In the genomic region with DNA sequence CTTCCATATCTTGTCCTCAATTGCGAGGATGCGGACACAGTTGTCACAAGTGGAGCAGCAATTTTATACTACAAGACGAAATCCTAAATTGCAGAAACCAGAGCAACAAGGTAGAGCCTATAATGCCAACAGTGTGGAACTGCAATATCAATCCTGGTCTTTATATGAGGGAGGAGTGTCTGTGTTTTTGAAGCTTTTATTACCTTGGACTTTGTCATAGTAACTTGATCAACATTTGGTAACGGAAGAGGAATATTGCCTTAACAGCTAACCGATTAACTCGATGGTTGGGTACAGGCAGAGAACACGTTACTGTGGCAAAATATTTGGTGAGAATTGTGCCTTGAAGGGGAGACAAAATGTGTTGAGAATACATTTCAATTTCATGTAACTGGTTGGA, we compare ENCODE assay signal across 24 cellular contexts.
DNase-seq lines count a peak whose midpoint lies in the region; ATAC-seq, FAIRE-seq and TF ChIP-seq lines count a peak whose summit lies in the region.
"Had no signal": no experiment of that assay in that cellular context is flagged by ENCODE, and none has a peak within 500 bp of the region (broad histone marks: within the 10 kb centered on the region; RNA-seq: fewer than 3 reads in every experiment).

No MANE protein-coding gene starts in this region.

- POLR2A ChIA-PET in CD4-positive, alpha-beta T cell (lab: Charles Lee), result interaction anchor here (0.6 kb wide), 1 partner anchor 1366 kb away, joined by 3 read pairs; no protein-coding TSS in a partner anchor

- H3K4me3 ChIP-seq in colonic mucosa (no peak overlapping the region), mucosa of rectum (ENCODE audit: low read length in 2 of 2) (peak overlapping the region in 1 of 2 donors; percentile 3), pancreas (no peak overlapping the region)
- no peak overlapping the region for H3K4me3 ChIP-seq in effector memory CD4-positive, alpha-beta T cell (ENCODE audit: insufficient read depth, low read depth, low read length, poor library complexity, severe bottlenecking)
- H3K4me3 ChIP-seq: A549; BLaER1 treated with 17β-estradiol and CSF1 and Interleukin-3, amounts not matched to agents 10 nM and 100 nM; GM12878; GM23338 had no signal

- H3K4me1 Mint-ChIP-seq in CD4-positive, alpha-beta T cell (ENCODE audit: low read depth), result no peaks in the 10 kb centered on the region
- no peaks in the 10 kb centered on the region for H3K4me1 Mint-ChIP-seq in activated CD4-positive, alpha-beta T cell treated with anti-CD3 and anti-CD28 coated beads, Interleukin-2, amount 10 ng/mL, durations not matched to agents 24 days and 14 days
- H3K4me1 Mint-ChIP-seq: CD14-positive monocyte; CD4-positive, alpha-beta memory T cell; GM23338; H9 had no signal

- H3K36me3 Mint-ChIP-seq in CD4-positive, alpha-beta T cell (ENCODE audit: low read depth), result no peaks in the 10 kb centered on the region
- H3K36me3 Mint-ChIP-seq in activated CD4-positive, alpha-beta T cell treated with anti-CD3 and anti-CD28 coated beads, Interleukin-2, amount 10 ng/mL, durations not matched to agents 24 days and 14 days (ENCODE audit: low read depth), result no peaks in the 10 kb centered on the region
- H3K36me3 Mint-ChIP-seq: CD14-positive monocyte; CD4-positive, alpha-beta memory T cell had no signal

- peak; percentile 64 for FAIRE-seq in pancreas (lab: Jason Lieb, UNC)
- FAIRE-seq: A549, GM12878, GM19239 had no signal

- DNase-seq in colonic mucosa (no peak), pancreas (no peak)
- DNase-seq in CD4-positive, alpha-beta T cell, result no peak
- no peak for DNase-seq in effector memory CD4-positive, alpha-beta T cell
- DNase-seq in activated CD4-positive, CD25-positive, alpha-beta regulatory T cell treated with anti-CD3 and anti-CD28 coated beads, Interleukin-2, amount 50 U/mL, for 72 hours, result no peak
- DNase-seq in activated CD4-positive, alpha-beta T cell treated with anti-CD3 and anti-CD28 coated beads, Interleukin-2, amount 10 ng/mL, durations not matched to agents 24 days and 14 days, result no peak
- DNase-seq: 8988T; ACHN; AML-193; BE2C; Caco-2; CD4-positive, alpha-beta memory T cell; DMS79; EL; GDM1; H9 had no signal

- CTCF ChIA-PET in CD4-positive, alpha-beta T cell (lab: Charles Lee), result no interaction called here

- H3K27me3 Mint-ChIP-seq in CD4-positive, alpha-beta T cell, result no peaks in the 10 kb centered on the region
- H3K27me3 Mint-ChIP-seq in activated CD4-positive, alpha-beta T cell treated with anti-CD3 and anti-CD28 coated beads, Interleukin-2, amount 10 ng/mL, durations not matched to agents 24 days and 14 days, result no peaks in the 10 kb centered on the region
- H3K27me3 Mint-ChIP-seq: CD4-positive, alpha-beta memory T cell had no signal

- H3K9me3 Mint-ChIP-seq in CD4-positive, alpha-beta T cell, result no peaks in the 10 kb centered on the region
- H3K9me3 Mint-ChIP-seq in activated CD4-positive, alpha-beta T cell treated with anti-CD3 and anti-CD28 coated beads, Interleukin-2, amount 10 ng/mL, durations not matched to agents 24 days and 14 days, result peaks cover under 1% of the 10 kb centered on the region

- H3K9ac ChIP-seq in colonic mucosa (ENCODE audit: low read depth in 2 of 2, low read length in 2 of 2), result peak overlapping the region in 1 of 2 donors; percentile 4
- no peak overlapping the region for H3K9ac ChIP-seq in mucosa of rectum (ENCODE audit: low read depth in 1 of 2, low read length in 2 of 2)
- H3K9ac ChIP-seq: BLaER1 treated with 17β-estradiol and CSF1 and Interleukin-3, amounts not matched to agents 10 nM and 100 nM had no signal

- H3K9me3 ChIP-seq in colonic mucosa (no peaks in the 10 kb centered on the region), mucosa of rectum (ENCODE audit: control insufficient read depth in 2 of 2, low read length in 2 of 2) (no peaks in the 10 kb centered on the region), pancreas (no peaks in the 10 kb centered on the region)
- no peaks in the 10 kb centered on the region for H3K9me3 ChIP-seq in CD4-positive, alpha-beta T cell (ENCODE audit: control insufficient read depth, low read length)
- H3K9me3 ChIP-seq in effector memory CD4-positive, alpha-beta T cell (ENCODE audit: control insufficient read depth, low read length), result no peaks in the 10 kb centered on the region
- H3K9me3 ChIP-seq: A549, BE2C had no signal

- intact Hi-C loops in colonic mucosa (cut with DNase I) (no loop called here), pancreas (cut with DNase I) (no loop called here)
- intact Hi-C loops in CD4-positive, alpha-beta T cell (cut with DNase I, micrococcal nuclease), result no loop called here
- intact Hi-C loops in activated CD4-positive, alpha-beta T cell treated with anti-CD3 and anti-CD28 coated beads, Interleukin-2, amount 10 ng/mL, durations not matched to agents 24 days and 14 days (cut with micrococcal nuclease), result no loop called here

- H3K27ac ChIP-seq in colonic mucosa, result peak overlapping the region; percentile 13
- H3K27ac ChIP-seq in mucosa of rectum (ENCODE audit: low read depth in 2 of 2, low read length in 2 of 2), result peak overlapping the region; percentile 26 to 52
- H3K27ac ChIP-seq in pancreas, result no peak overlapping the region
- H3K27ac ChIP-seq in CD4-positive, alpha-beta T cell (ENCODE audit: low read depth, low read length), result no peak overlapping the region
- H3K27ac ChIP-seq in effector memory CD4-positive, alpha-beta T cell (ENCODE audit: insufficient read depth, low read length, poor library complexity, severe bottlenecking), result no peak overlapping the region
- H3K27ac ChIP-seq: A549; BLaER1 treated with 17β-estradiol and CSF1 and Interleukin-3, amounts not matched to agents 10 nM and 100 nM had no signal

- no peak overlapping the region for H3K27ac Mint-ChIP-seq in CD4-positive, alpha-beta T cell
- no peak overlapping the region for H3K27ac Mint-ChIP-seq in activated CD4-positive, alpha-beta T cell treated with anti-CD3 and anti-CD28 coated beads, Interleukin-2, amount 10 ng/mL, durations not matched to agents 24 days and 14 days
- H3K27ac Mint-ChIP-seq: CD14-positive monocyte; CD4-positive, alpha-beta memory T cell; GM23338; H9 had no signal

- H3K27me3 ChIP-seq in colonic mucosa (no peaks in the 10 kb centered on the region), mucosa of rectum (ENCODE audit: control insufficient read depth in 2 of 2, insufficient read depth in 2 of 2, low read length in 2 of 2) (no peaks in the 10 kb centered on the region), pancreas (no peaks in the 10 kb centered on the region)
- H3K27me3 ChIP-seq in CD4-positive, alpha-beta T cell (ENCODE audit: control insufficient read depth, insufficient read depth, low read length), result no peaks in the 10 kb centered on the region
- H3K27me3 ChIP-seq in effector memory CD4-positive, alpha-beta T cell (replicated peaks; ENCODE audit: control insufficient read depth, insufficient read depth, low read length, poor library complexity, severe bottlenecking), result no peaks in the 10 kb centered on the region
- H3K27me3 ChIP-seq: BE2C; BLaER1 treated with 17β-estradiol and CSF1 and Interleukin-3, amounts not matched to agents 10 nM and 100 nM had no signal

- H3K4me1 ChIP-seq in colonic mucosa (no peaks in the 10 kb centered on the region), mucosa of rectum (ENCODE audit: control insufficient read depth in 2 of 2, insufficient read depth in 2 of 2, low read length in 2 of 2) (peaks cover 3 to 11% of the 10 kb centered on the region in 2 donors), pancreas (no peaks in the 10 kb centered on the region)
- no peaks in the 10 kb centered on the region for H3K4me1 ChIP-seq in effector memory CD4-positive, alpha-beta T cell (ENCODE audit: control insufficient read depth, insufficient read depth, low read length, poor library complexity, severe bottlenecking)
- H3K4me1 ChIP-seq: A549, BE2C, Caco-2 had no signal

- TF ChIP-seq CTCF in colonic mucosa (IDR thresholded peaks at IDR 0.05), result no peak
- no peak for TF ChIP-seq CTCF in pancreas (IDR thresholded peaks at IDR 0.05)
- TF ChIP-seq CTCF in CD4-positive, alpha-beta T cell (IDR thresholded peaks at IDR 0.05), result no peak

- no peak overlapping the region for H3K4me3 Mint-ChIP-seq in CD4-positive, alpha-beta T cell
- H3K4me3 Mint-ChIP-seq in activated CD4-positive, alpha-beta T cell treated with anti-CD3 and anti-CD28 coated beads, Interleukin-2, amount 10 ng/mL, durations not matched to agents 24 days and 14 days, result no peak overlapping the region
- H3K4me3 Mint-ChIP-seq: CD14-positive monocyte; CD4-positive, alpha-beta memory T cell; GM23338; H9 had no signal

- no peak for ATAC-seq in pancreas
- no peak for ATAC-seq in CD4-positive, alpha-beta T cell (ENCODE audit: poor library complexity)
- ATAC-seq: A549, GM12878, GM23338, HCT116 had no signal

- 73 to 81% methylated on average over 7 of the region's 7 CpGs for WGBS in pancreas, 2 donors

- H3K36me3 ChIP-seq in colonic mucosa (no peaks in the 10 kb centered on the region), mucosa of rectum (ENCODE audit: control insufficient read depth in 2 of 2, insufficient read depth in 2 of 2, low read length in 2 of 2) (no peaks in the 10 kb centered on the region), pancreas (no peaks in the 10 kb centered on the region)
- H3K36me3 ChIP-seq in effector memory CD4-positive, alpha-beta T cell (ENCODE audit: control insufficient read depth, insufficient read depth, low read length), result no peaks in the 10 kb centered on the region
- H3K36me3 ChIP-seq: BE2C; BLaER1 treated with 17β-estradiol and CSF1 and Interleukin-3, amounts not matched to agents 10 nM and 100 nM had no signal

Comparison
In these comparisons a context has a peak if more than half of its experiments do, and no peak if none do; other contexts are left out.
1. H3K27ac ChIP-seq: peak in colonic mucosa (single experiment) and mucosa of rectum (2 of 2); none in pancreas (0 of 4), CD4-positive, alpha-beta T cell (single experiment) and effector memory CD4-positive, alpha-beta T cell (single experiment).